Comparison of ENCODE assay signal across 21 cellular contexts in the genomic region with DNA sequence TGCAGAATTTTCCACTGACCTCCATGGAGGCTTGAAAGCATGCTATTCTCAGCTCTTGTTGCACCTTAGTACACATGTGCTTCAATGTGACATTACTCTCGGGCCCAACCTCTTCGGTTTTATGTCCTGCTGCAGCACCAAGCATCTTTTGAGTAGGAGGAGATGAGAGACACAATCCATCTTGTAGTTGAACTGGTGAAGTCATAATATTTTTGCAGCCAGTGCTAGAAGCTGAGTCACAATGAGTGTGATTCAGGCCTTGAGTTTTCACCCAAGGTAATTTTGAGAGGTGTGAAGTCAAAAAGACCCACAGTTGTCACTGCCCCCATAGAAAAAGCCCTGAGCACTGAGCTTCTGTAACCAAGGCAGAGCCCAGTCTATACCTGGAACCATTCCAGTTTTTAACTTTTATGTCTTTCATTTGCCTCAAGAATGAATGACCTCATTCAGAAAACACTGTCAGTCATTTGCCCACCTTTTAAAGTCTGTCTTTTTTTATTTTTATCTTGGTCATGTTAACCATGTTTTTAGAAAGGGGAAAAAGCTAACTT.
DNase-seq lines count a peak whose midpoint lies in the region; ATAC-seq lines count a peak whose summit lies in the region.
"Had no signal": no experiment of that assay in that cellular context is flagged by ENCODE, and none has a peak within 500 bp of the region (broad histone marks: within the 10 kb centered on the region; RNA-seq: fewer than 3 reads in every experiment).

No MANE protein-coding gene starts in this region.

- peaks cover 0 to 6% (median 0%) of the 10 kb centered on the region in 8 donors for H3K9me3 Mint-ChIP-seq in CD4-positive, alpha-beta memory T cell
- H3K9me3 Mint-ChIP-seq: stimulated activated memory B cell treated with anti-CD40 and anti-IgM and Interleukin-4, amounts not matched to agents 10 μg/mL and 1 μg/mL and 100 μg/mL, for 72 hours had no signal

- ATAC-seq in GM19463 (IDR thresholded peaks at IDR 0.05; ENCODE audit: unreplicated experiment), result peak; percentile 33

- H3K36me3 Mint-ChIP-seq in CD4-positive, alpha-beta memory T cell, result no peaks in the 10 kb centered on the region
- H3K36me3 Mint-ChIP-seq: naive B cell; stimulated activated memory B cell treated with anti-CD40 and anti-IgM and Interleukin-4, amounts not matched to agents 10 μg/mL and 1 μg/mL and 100 μg/mL, for 72 hours had no signal

- no peak overlapping the region for H3K4me3 Mint-ChIP-seq in CD4-positive, alpha-beta memory T cell
- H3K4me3 Mint-ChIP-seq: naive B cell; stimulated activated memory B cell treated with anti-CD40 and anti-IgM and Interleukin-4, amounts not matched to agents 10 μg/mL and 1 μg/mL and 100 μg/mL, for 72 hours had no signal

- no peak overlapping the region for H3K4me3 ChIP-seq in CD4-positive, alpha-beta memory T cell (ENCODE audit: low read length in 2 of 2)
- H3K4me3 ChIP-seq: vagina had no signal

- no peaks in the 10 kb centered on the region for H3K4me1 Mint-ChIP-seq in CD4-positive, alpha-beta memory T cell

- no peaks in the 10 kb centered on the region for H3K27me3 Mint-ChIP-seq in CD4-positive, alpha-beta memory T cell
- H3K27me3 Mint-ChIP-seq: naive B cell; stimulated activated memory B cell treated with anti-CD40 and anti-IgM and Interleukin-4, amounts not matched to agents 10 μg/mL and 1 μg/mL and 100 μg/mL, for 72 hours had no signal

- no peak overlapping the region for H3K27ac ChIP-seq in CD4-positive, alpha-beta memory T cell (ENCODE audit: low read depth, low read length)
- H3K27ac ChIP-seq: vagina had no signal

- POLR2A ChIA-PET in CD4-positive, alpha-beta memory T cell (lab: Charles Lee; ENCODE audit: partially characterized antibody), result no interaction called here

- no peaks in the 10 kb centered on the region for H3K27me3 ChIP-seq in CD4-positive, alpha-beta memory T cell (ENCODE audit: insufficient read depth, low read length)
- H3K27me3 ChIP-seq: vagina had no signal

- no peaks in the 10 kb centered on the region for H3K9me3 ChIP-seq in CD4-positive, alpha-beta memory T cell (ENCODE audit: control insufficient read depth in 1 of 2, low read length in 2 of 2)
- H3K9me3 ChIP-seq: vagina had no signal

- H3K36me3 ChIP-seq in CD4-positive, alpha-beta memory T cell (ENCODE audit: insufficient read depth, low read length), result no peaks in the 10 kb centered on the region

- CTCF ChIA-PET in CD4-positive, alpha-beta memory T cell (lab: Charles Lee; ENCODE audit: partially characterized antibody), result no interaction called here

- no peaks in the 10 kb centered on the region for H3K4me1 ChIP-seq in CD4-positive, alpha-beta memory T cell (ENCODE audit: insufficient read depth, low read length)
- H3K4me1 ChIP-seq: vagina had no signal

- H3K27ac Mint-ChIP-seq in CD4-positive, alpha-beta memory T cell, result no peak overlapping the region
- H3K27ac Mint-ChIP-seq: naive B cell; stimulated activated memory B cell treated with anti-CD40 and anti-IgM and Interleukin-4, amounts not matched to agents 10 μg/mL and 1 μg/mL and 100 μg/mL, for 72 hours had no signal

- peak; percentile 37 for DNase-seq in Caki2 (ENCODE audit: low read depth)
- peak; percentile 48 for DNase-seq in RKO (ENCODE audit: low spot score)
- peak; percentile 15 for DNase-seq in iris pigment epithelial cell (ENCODE audit: low read depth)
- no peak for DNase-seq in NCI-H526 (lab: John Stamatoyannopoulos, UW)
- DNase-seq in NCI-H1048 (lab: John Stamatoyannopoulos, UW), result no peak
- no peak for DNase-seq in CD4-positive, alpha-beta memory T cell
- DNase-seq in NCI-H1105 treated with DMSO at 0.1 percent for 48 hours (lab: John Stamatoyannopoulos, UW), result no peak
- DNase-seq: activated CD4-positive, alpha-beta T cell treated with anti-CD3 and anti-CD28 coated beads, Interleukin-2, amount 50 U/mL, for 48 hours; activated naive CD4-positive, alpha-beta T cell; central memory CD4-positive, alpha-beta T cell; DMS79; head of caudate nucleus; KG1; naive B cell; NCI-H748 treated with DMSO at 0.1 percent for 48 hours; SHP77 treated with DMSO at 0.1 percent for 48 hours; stimulated activated CD4-positive, alpha-beta T cell treated with anti-CD3 and anti-CD28 coated beads, Interleukin-2, amount 100 ng/mL, for 48 hours; T1000 had no signal

- in situ Hi-C loops in Caki2 (cut with HindIII; ENCODE audit: low pct_unique_long_range_greater_than_20kb, low sequenced_read_pairs), result no loop called here

- intact Hi-C loops in CD4-positive, alpha-beta memory T cell (cut with micrococcal nuclease), result no loop called here

Comparison
In these comparisons a context has a peak if more than half of its experiments do, and no peak if none do; other contexts are left out.
1. DNase-seq: peak in Caki2 (single experiment), RKO (single experiment) and iris pigment epithelial cell (single experiment); none in NCI-H526 (0 of 2), NCI-H1048 (single experiment), CD4-positive, alpha-beta memory T cell (0 of 5) and NCI-H1105 treated with DMSO at 0.1 percent for 48 hours (single experiment).